Comparison of ENCODE assay signal across 15 cellular contexts in the genomic region with DNA sequence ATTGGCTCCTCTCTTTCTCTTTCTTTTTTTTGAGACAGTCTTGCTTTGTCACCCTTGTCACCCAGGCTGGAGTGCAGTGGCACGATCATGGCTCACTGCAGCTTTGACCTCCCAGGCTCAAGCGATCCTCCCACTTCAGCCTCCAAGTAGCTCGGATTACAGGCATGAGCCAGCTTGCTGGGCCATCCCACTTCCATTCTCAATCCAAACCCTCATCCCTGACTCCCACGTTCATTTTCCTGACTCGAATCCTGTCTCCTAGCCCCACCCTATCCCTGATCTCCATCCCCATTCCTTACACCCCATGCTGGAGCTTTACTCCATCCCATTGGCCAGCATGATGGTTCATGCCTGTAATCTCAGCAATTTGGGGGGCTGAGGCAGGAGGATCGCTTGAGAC. TPM values are rescaled to one million over a fixed set of nuclear protein-coding genes. Genes with fewer than 3 reads are reported as not detected.
DNase-seq lines count a peak whose midpoint lies in the region; ATAC-seq and TF ChIP-seq lines count a peak whose summit lies in the region.
"Had no signal": no experiment of that assay in that cellular context is flagged by ENCODE, and none has a peak within 500 bp of the region (broad histone marks: within the 10 kb centered on the region; RNA-seq: fewer than 3 reads in every experiment).

No MANE protein-coding gene starts in this region.

- CTCF ChIA-PET in CD8-positive, alpha-beta T cell (lab: Charles Lee): interaction anchor here (1.3 kb wide), 1 partner anchor 12 kb away, joined by 4 read pairs; no protein-coding TSS in a partner anchor

- POLR2A ChIA-PET in CD8-positive, alpha-beta T cell (lab: Charles Lee): no interaction called here

- H3K27me3 Mint-ChIP-seq in stimulated activated naive CD8-positive, alpha-beta T cell treated with anti-CD3 and anti-CD28 coated beads, Interleukin-15, amount 100 ng/mL, for 72 hours: no peaks in the 10 kb centered on the region
- H3K27me3 Mint-ChIP-seq in T-helper 17 cell: no peaks in the 10 kb centered on the region
- H3K27me3 Mint-ChIP-seq in CD8-positive, alpha-beta T cell (ENCODE audit: low read depth): no peaks in the 10 kb centered on the region
- H3K27me3 Mint-ChIP-seq: CD4-positive, CD25-positive, alpha-beta regulatory T cell had no signal

- no peak for DNase-seq in stimulated activated naive CD8-positive, alpha-beta T cell treated with anti-CD3 and anti-CD28 coated beads, Interleukin-15, amount 100 ng/mL, for 72 hours
- no peak for DNase-seq in stimulated activated naive CD8-positive, alpha-beta T cell treated with anti-CD3 and anti-CD28 coated beads, Interleukin-15, Interleukin-2, amounts not matched to agents 100 U/mL and 50 U/mL, for 24 hours
- DNase-seq in T-helper 17 cell (no peak), NCI-H69 (lab: John Stamatoyannopoulos, UW) (no peak), Ammon's horn (ENCODE audit: low spot score) (no peak)
- no peak for DNase-seq in CD8-positive, alpha-beta T cell
- DNase-seq: BE2C; C1 segment of cervical spinal cord; CD4-positive, CD25-positive, alpha-beta regulatory T cell; DMS79 treated with DMSO at 0.1 percent for 48 hours; GF-D8; GOT3; H7 had no signal

- intact Hi-C loops in CD8-positive, alpha-beta T cell (cut with DNase I, micrococcal nuclease): loop anchor here in 1 of 2 experiments (10.0 kb wide), 1 partner anchor 501 kb away; the partner anchor contains the start of gene RAB5B

- H3K4me3 ChIP-seq in liver (ENCODE audit: low read depth in 1 of 3, low read length in 3 of 3): no peak overlapping the region
- no peak overlapping the region for H3K4me3 ChIP-seq in CD8-positive, alpha-beta T cell (ENCODE audit: low read depth, low read length)

- no peak overlapping the region for H3K4me3 Mint-ChIP-seq in stimulated activated naive CD8-positive, alpha-beta T cell treated with anti-CD3 and anti-CD28 coated beads, Interleukin-15, amount 100 ng/mL, for 72 hours
- no peak overlapping the region for H3K4me3 Mint-ChIP-seq in T-helper 17 cell
- no peak overlapping the region for H3K4me3 Mint-ChIP-seq in CD8-positive, alpha-beta T cell
- H3K4me3 Mint-ChIP-seq: CD4-positive, CD25-positive, alpha-beta regulatory T cell had no signal

- peaks cover 0 to 17% (median 15%) of the 10 kb centered on the region in 4 donors for H3K36me3 ChIP-seq in liver (ENCODE audit: control insufficient read depth in 4 of 4, insufficient read depth in 3 of 4, low read depth in 1 of 4, low read length in 3 of 4)
- H3K36me3 ChIP-seq in CD8-positive, alpha-beta T cell (ENCODE audit: insufficient read depth, low read length): no peaks in the 10 kb centered on the region
- H3K36me3 ChIP-seq: BE2C had no signal

- ATAC-seq in stimulated activated naive CD8-positive, alpha-beta T cell treated with anti-CD3 and anti-CD28 coated beads, Interleukin-15, amount 100 ng/mL, for 72 hours: no peak
- ATAC-seq in stimulated activated naive CD8-positive, alpha-beta T cell treated with anti-CD3 and anti-CD28 coated beads, Interleukin-15, Interleukin-2, amounts not matched to agents 100 U/mL and 50 U/mL, for 24 hours: no peak
- no peak for ATAC-seq in T-helper 17 cell
- no peak for ATAC-seq in CD8-positive, alpha-beta T cell

- 80% methylated on average over 6 of the region's 6 CpGs for WGBS in liver

- TF ChIP-seq RAD21 in liver (IDR thresholded peaks at IDR 0.05): no peak

- no peaks in the 10 kb centered on the region for H3K27me3 ChIP-seq in liver (ENCODE audit: control insufficient read depth in 4 of 4, insufficient read depth in 4 of 4, low read length in 3 of 4)
- H3K27me3 ChIP-seq in CD8-positive, alpha-beta T cell (ENCODE audit: insufficient read depth, low read length): no peaks in the 10 kb centered on the region
- H3K27me3 ChIP-seq: BE2C had no signal

- H3K4me1 ChIP-seq in liver (ENCODE audit: control insufficient read depth in 4 of 4, insufficient read depth in 4 of 4, low read length in 3 of 4): peaks cover 3 to 56% (median 44%) of the 10 kb centered on the region in 4 donors
- H3K4me1 ChIP-seq in CD8-positive, alpha-beta T cell (ENCODE audit: insufficient read depth, low read length): no peaks in the 10 kb centered on the region
- H3K4me1 ChIP-seq: BE2C had no signal

- H3K27ac Mint-ChIP-seq in stimulated activated naive CD8-positive, alpha-beta T cell treated with anti-CD3 and anti-CD28 coated beads, Interleukin-15, amount 100 ng/mL, for 72 hours: peak overlapping the region; percentile 30 to 43
- peak overlapping the region; percentile 21 for H3K27ac Mint-ChIP-seq in T-helper 17 cell
- no peak overlapping the region for H3K27ac Mint-ChIP-seq in CD8-positive, alpha-beta T cell

- TF ChIP-seq CTCF in liver (IDR thresholded peaks at IDR 0.05; ENCODE audit: low read depth, low read length, missing input control): no peak
- TF ChIP-seq CTCF in CD8-positive, alpha-beta T cell (IDR thresholded peaks at IDR 0.05): no peak

- H3K36me3 Mint-ChIP-seq in T-helper 17 cell (ENCODE audit: low read depth): no peaks in the 10 kb centered on the region
- H3K36me3 Mint-ChIP-seq in CD8-positive, alpha-beta T cell: peaks cover 21% of the 10 kb centered on the region

- H3K9ac ChIP-seq in liver (ENCODE audit: low read depth in 1 of 2, low read length in 2 of 2): no peak overlapping the region

- H3K4me1 Mint-ChIP-seq in stimulated activated naive CD8-positive, alpha-beta T cell treated with anti-CD3 and anti-CD28 coated beads, Interleukin-15, amount 100 ng/mL, for 72 hours: peaks cover 32% of the 10 kb centered on the region
- H3K4me1 Mint-ChIP-seq in T-helper 17 cell: peaks cover 17% of the 10 kb centered on the region
- peaks cover 4% of the 10 kb centered on the region for H3K4me1 Mint-ChIP-seq in CD8-positive, alpha-beta T cell (ENCODE audit: low read depth)

- H3K9me3 ChIP-seq in T-helper 17 cell (ENCODE audit: control insufficient read depth, low read length, poor library complexity, severe bottlenecking) (no peaks in the 10 kb centered on the region), liver (ENCODE audit: control insufficient read depth in 4 of 4, low read length in 3 of 4) (no peaks in the 10 kb centered on the region)
- H3K9me3 ChIP-seq in CD8-positive, alpha-beta T cell (ENCODE audit: low read length): no peaks in the 10 kb centered on the region
- H3K9me3 ChIP-seq: BE2C had no signal

- peak overlapping the region; percentile 28 to 74 for H3K27ac ChIP-seq in liver (ENCODE audit: low read depth in 1 of 2, low read length in 2 of 2)
- H3K27ac ChIP-seq in CD8-positive, alpha-beta T cell (ENCODE audit: low read depth, low read length): no peak overlapping the region

- no peaks in the 10 kb centered on the region for H3K9me3 Mint-ChIP-seq in stimulated activated naive CD8-positive, alpha-beta T cell treated with anti-CD3 and anti-CD28 coated beads, Interleukin-15, amount 100 ng/mL, for 72 hours
- H3K9me3 Mint-ChIP-seq in CD8-positive, alpha-beta T cell: no peaks in the 10 kb centered on the region
- H3K9me3 Mint-ChIP-seq: CD4-positive, CD25-positive, alpha-beta regulatory T cell had no signal

TF ChIP-seq in liver, 16 proteins besides CTCF, POLR2A, EP300 and RAD21:
- no peak for TF ChIP-seq YY1 (IDR thresholded peaks at IDR 0.05)
- TF ChIP-seq HNF4A (conservative IDR thresholded peaks at IDR 0.05): no peak
- TF ChIP-seq MAX (IDR thresholded peaks at IDR 0.05): no peak
- TF ChIP-seq, protein P1, sequence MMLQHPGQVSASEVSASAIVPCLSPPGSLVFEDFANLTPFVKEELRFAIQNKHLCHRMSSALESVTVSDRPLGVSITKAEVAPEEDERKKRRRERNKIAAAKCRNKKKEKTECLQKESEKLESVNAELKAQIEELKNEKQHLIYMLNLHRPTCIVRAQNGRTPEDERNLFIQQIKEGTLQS (IDR thresholded peaks at IDR 0.05): no peak
- TF ChIP-seq SP1 (IDR thresholded peaks at IDR 0.05): no peak
- no peak for TF ChIP-seq FOXA1 (IDR thresholded peaks at IDR 0.05)
- no peak for TF ChIP-seq JUND (IDR thresholded peaks at IDR 0.05)
- no peak for TF ChIP-seq NR2F2 (IDR thresholded peaks at IDR 0.05)
- TF ChIP-seq GABPA (IDR thresholded peaks at IDR 0.05 in 1 of 2, conservative IDR thresholded peaks at IDR 0.05 in 1 of 2): no peak
- no peak for TF ChIP-seq RXRA (IDR thresholded peaks at IDR 0.05)
- TF ChIP-seq, protein P2, sequence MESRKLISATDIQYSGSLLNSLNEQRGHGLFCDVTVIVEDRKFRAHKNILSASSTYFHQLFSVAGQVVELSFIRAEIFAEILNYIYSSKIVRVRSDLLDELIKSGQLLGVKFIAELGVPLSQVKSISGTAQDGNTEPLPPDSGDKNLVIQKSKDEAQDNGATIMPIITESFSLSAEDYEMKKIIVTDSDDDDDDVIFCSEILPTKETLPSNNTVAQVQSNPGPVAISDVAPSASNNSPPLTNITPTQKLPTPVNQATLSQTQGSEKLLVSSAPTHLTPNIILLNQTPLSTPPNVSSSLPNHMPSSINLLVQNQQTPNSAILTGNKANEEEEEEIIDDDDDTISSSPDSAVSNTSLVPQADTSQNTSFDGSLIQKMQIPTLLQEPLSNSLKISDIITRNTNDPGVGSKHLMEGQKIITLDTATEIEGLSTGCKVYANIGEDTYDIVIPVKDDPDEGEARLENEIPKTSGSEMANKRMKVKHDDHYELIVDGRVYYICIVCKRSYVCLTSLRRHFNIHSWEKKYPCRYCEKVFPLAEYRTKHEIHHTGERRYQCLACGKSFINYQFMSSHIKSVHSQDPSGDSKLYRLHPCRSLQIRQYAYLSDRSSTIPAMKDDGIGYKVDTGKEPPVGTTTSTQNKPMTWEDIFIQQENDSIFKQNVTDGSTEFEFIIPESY (IDR thresholded peaks at IDR 0.05): no peak
- no peak for TF ChIP-seq TAF1 (conservative IDR thresholded peaks at IDR 0.05)

RNA-seq across cellular contexts. Expression of gene SPRYD4, which starts 7.8 kb away (rescaled TPM):
- 1 to 10 TPM; 5.8 to 6.4 TPM for total RNA-seq in T-helper 17 cell
- 1 to 10 TPM; 3.8 to 7.6 TPM for total RNA-seq in liver
- polyA plus RNA-seq in liver: 10 to 100 TPM in 1 of 2 donors, 1 to 10 TPM in 1; 7.7 to 13.0 TPM
- total RNA-seq in CD8-positive, alpha-beta T cell: 1 to 10 TPM; 6.8 to 6.9 TPM

RNA-seq across cellular contexts. Expression of gene GLS2, which starts 11.8 kb away (rescaled TPM):
- total RNA-seq in T-helper 17 cell (1 to 10 TPM; 1.9 to 2.8 TPM), liver (10 to 100 TPM; 42.2 to 53.8 TPM)
- 10 to 100 TPM; 28.0 to 53.7 TPM for polyA plus RNA-seq in liver
- 1 to 10 TPM; 1.5 to 1.7 TPM for total RNA-seq in CD8-positive, alpha-beta T cell

RNA-seq across cellular contexts. Expression of gene MIP, which starts 21.7 kb away (rescaled TPM):
- not detected for total RNA-seq in T-helper 17 cell
- under 1 TPM; 0.09 to 0.50 TPM for total RNA-seq in liver
- polyA plus RNA-seq in liver: under 1 TPM; 0.28 to 0.60 TPM
- not detected for total RNA-seq in CD8-positive, alpha-beta T cell
- total RNA-seq: A172; CD4-positive, CD25-positive, alpha-beta regulatory T cell; H7 had no signal

RNA-seq across cellular contexts. Expression of gene TIMELESS, which starts 26.9 kb away (rescaled TPM):
- 1 to 10 TPM; 5.0 to 5.1 TPM for total RNA-seq in T-helper 17 cell
- 10 to 100 TPM; 12.9 to 17.6 TPM for total RNA-seq in liver
- polyA plus RNA-seq in liver: 1 to 10 TPM; 5.1 to 7.8 TPM
- 1 to 10 TPM; 1.7 to 2.2 TPM for total RNA-seq in CD8-positive, alpha-beta T cell

RNA-seq across cellular contexts. Expression of gene RBMS2, which starts 45.5 kb away (rescaled TPM):
- total RNA-seq in T-helper 17 cell (1 to 10 TPM; 2.1 to 3.0 TPM), liver (1 to 10 TPM; 2.3 to 3.8 TPM)
- polyA plus RNA-seq in liver: 1 to 10 TPM; 1.2 to 1.3 TPM
- total RNA-seq in CD8-positive, alpha-beta T cell: 1 to 10 TPM; 8.3 to 9.9 TPM

Comparison
In these comparisons a context has a peak if more than half of its experiments do, and no peak if none do; other contexts are left out.
1. RNA of gene GLS2, which starts 11.8 kb away (total RNA-seq): 42.2 to 53.8 TPM in liver; 1.9 to 2.8 TPM in T-helper 17 cell and 1.5 to 1.7 TPM in CD8-positive, alpha-beta T cell; every median in the first group is over 10 times any median in the second.